In genomic region chr6:46138281-46138680, GRCh38 we compare ENCODE assay signal across 9 cellular contexts. TPM values are rescaled to one million over a fixed set of nuclear protein-coding genes. Genes with fewer than 3 reads are reported as not detected.
A peak's percentile ranks its signal among the peaks of the same experiment; 100 is the strongest.
DNase-seq lines count a peak whose midpoint lies in the region; ATAC-seq and TF ChIP-seq lines count a peak whose summit lies in the region.
"Had no signal": no experiment of that assay in that cellular context is flagged by ENCODE, and none has a peak within 500 bp of the region (broad histone marks: within the 10 kb centered on the region; RNA-seq: fewer than 3 reads in every experiment).

No MANE protein-coding gene starts in this region.

- DNase-seq in renal cortical epithelial cell (ENCODE audit: low read depth), result peak; percentile 48
- no peak for DNase-seq in heart left ventricle
- DNase-seq in colonic mucosa, result no peak
- DNase-seq in islet precursor cell, result no peak
- DNase-seq: activated CD4-positive, alpha-beta T cell treated with anti-CD3 and anti-CD28 coated beads for 36 hours; GF-D8 had no signal

- no peak overlapping the region for H3K9ac ChIP-seq in colonic mucosa (ENCODE audit: low read depth in 2 of 2, low read length in 2 of 2)

- no peak for TF ChIP-seq POLR2A in heart left ventricle (IDR thresholded peaks at IDR 0.05)

- no peak overlapping the region for H3K27ac ChIP-seq in heart left ventricle
- H3K27ac ChIP-seq in colonic mucosa, result no peak overlapping the region

- H3K4me1 ChIP-seq in heart left ventricle, result peaks cover 0 to 31% (median 10%) of the 10 kb centered on the region in 12 donors
- peaks cover 5% of the 10 kb centered on the region for H3K4me1 ChIP-seq in colonic mucosa

- H3K27me3 ChIP-seq in heart left ventricle (no peaks in the 10 kb centered on the region), colonic mucosa (no peaks in the 10 kb centered on the region)

- no peak overlapping the region for H3K4me3 ChIP-seq in heart left ventricle
- no peak overlapping the region for H3K4me3 ChIP-seq in colonic mucosa

- 90 to 96% (median 93%) methylated on average over 1 of the region's 1 CpG for WGBS in heart left ventricle, 4 donors

- no peaks in the 10 kb centered on the region for H3K9me3 ChIP-seq in heart left ventricle
- no peaks in the 10 kb centered on the region for H3K9me3 ChIP-seq in colonic mucosa

- ATAC-seq in GM19043 (IDR thresholded peaks at IDR 0.05; ENCODE audit: low read depth, unreplicated experiment) (peak; percentile 86), HG02678 (IDR thresholded peaks at IDR 0.05; ENCODE audit: unreplicated experiment) (peak; percentile 72), HG03565 (IDR thresholded peaks at IDR 0.05; ENCODE audit: unreplicated experiment) (peak; percentile 64), heart left ventricle (no peak)
- ATAC-seq: activated CD4-positive, alpha-beta T cell treated with anti-CD3 and anti-CD28 coated beads for 36 hours had no signal

- H3K36me3 ChIP-seq in heart left ventricle (peaks cover 0 to 23% (median 0%) of the 10 kb centered on the region in 9 donors), colonic mucosa (no peaks in the 10 kb centered on the region)

- intact Hi-C loops in heart left ventricle (cut with DNase I) (no loop called here), colonic mucosa (cut with DNase I) (no loop called here)

- TF ChIP-seq CTCF in heart left ventricle (IDR thresholded peaks at IDR 0.05) (no peak), colonic mucosa (IDR thresholded peaks at IDR 0.05) (no peak)

RNA-seq across cellular contexts. Expression of gene ENPP4, which starts 8.5 kb away (rescaled TPM):
- 9.1 and 25.5 TPM in 2 replicates for total RNA-seq in renal cortical epithelial cell
- 10 to 100 TPM; 17.6 to 29.2 (median 20.6) TPM for total RNA-seq in heart left ventricle
- 10 to 100 TPM in 1 of 2 donors, 1 to 10 TPM in 1; 8.0 to 39.6 TPM for polyA plus RNA-seq in heart left ventricle
- total RNA-seq in colonic mucosa, result 10 to 100 TPM; 14.2 to 28.4 TPM

RNA-seq across cellular contexts. Expression of gene ENPP5, which starts 32.5 kb away (rescaled TPM):
- 9.3 and 11.1 TPM in 2 replicates for total RNA-seq in renal cortical epithelial cell
- total RNA-seq in heart left ventricle, result 1 to 10 TPM; 2.7 to 8.8 (median 4.5) TPM
- 1 to 10 TPM; 1.7 to 5.9 TPM for polyA plus RNA-seq in heart left ventricle
- total RNA-seq in colonic mucosa, result 1 to 10 TPM; 3.6 to 4.3 TPM

Comparison
In these comparisons a context has a peak if more than half of its experiments do, and no peak if none do; other contexts are left out.
1. ATAC-seq: peak in GM19043 (single experiment), HG02678 (single experiment) and HG03565 (single experiment); none in heart left ventricle (0 of 4).